9 cellular contexts compared by ENCODE assay signal in the genomic region with DNA sequence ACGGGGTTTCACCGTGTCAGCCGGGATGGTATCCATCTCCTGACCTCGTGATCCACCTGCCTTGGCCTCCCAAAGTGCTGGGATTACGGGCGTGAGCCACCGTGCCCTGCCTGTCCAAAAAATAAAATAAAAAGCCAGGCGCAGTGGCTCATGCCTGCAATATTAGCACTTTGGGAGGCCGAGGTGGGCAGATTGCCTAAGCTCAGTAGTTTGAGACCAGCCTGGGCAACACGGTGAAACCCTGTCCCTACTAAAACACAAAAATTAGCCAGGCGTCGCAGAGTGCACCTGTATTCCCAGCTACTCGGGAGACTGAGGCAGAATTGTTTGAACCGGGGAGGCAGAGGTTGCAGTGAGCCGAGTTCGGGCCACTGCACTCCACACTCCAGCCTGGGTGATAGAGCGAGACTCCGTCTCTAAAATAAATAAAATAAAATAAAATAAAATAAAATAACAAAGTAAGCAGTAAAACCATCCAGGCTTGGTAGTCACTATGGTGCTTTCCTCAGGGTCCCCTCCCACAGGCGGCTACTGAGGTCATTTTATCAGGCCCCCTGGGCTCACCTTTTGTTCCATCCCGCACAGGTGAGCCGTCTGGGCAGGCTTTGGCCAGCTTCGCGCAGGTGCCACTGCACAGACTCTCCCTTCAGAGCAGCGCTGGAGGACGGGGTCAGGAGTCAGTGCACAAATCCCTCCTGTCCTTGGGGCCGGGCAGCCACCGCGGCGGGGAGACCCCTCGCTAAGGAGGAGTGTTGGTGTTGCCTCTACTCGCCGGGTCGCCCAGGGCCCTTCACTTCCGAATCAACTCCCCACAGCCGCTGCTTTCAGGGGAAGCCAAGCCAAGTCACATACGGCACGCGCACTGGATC. TPM values are rescaled to one million over a fixed set of nuclear protein-coding genes. Genes with fewer than 3 reads are reported as not detected.
A peak's percentile ranks its signal among the peaks of the same experiment; 100 is the strongest.
DNase-seq lines count a peak whose midpoint lies in the region; ATAC-seq, FAIRE-seq and TF ChIP-seq lines count a peak whose summit lies in the region.
"Not testable (repeated sequence)": the region's sequence is repeated elsewhere in the genome, so short reads cannot be mapped to it uniquely, and the experiment has no call there.
"Had no signal": no experiment of that assay in that cellular context is flagged by ENCODE, and none has a peak within 500 bp of the region (broad histone marks: within the 10 kb centered on the region; RNA-seq: fewer than 3 reads in every experiment).

No MANE protein-coding gene starts in this region.

- not testable (repeated sequence) for FAIRE-seq in endothelial cell of umbilical vein (lab: Jason Lieb, UNC)

- not testable (repeated sequence) for H2AFZ ChIP-seq in endothelial cell of umbilical vein (ENCODE audit: low read depth, low read length)

- H3K36me3 ChIP-seq in DOHH2 (ENCODE audit: control insufficient read depth, low read length); endothelial cell of umbilical vein (ENCODE audit: control insufficient read depth in 2 of 2, extremely low read depth in 1 of 2, insufficient read depth in 2 of 2, low read length in 2 of 2); mucosa of stomach (ENCODE audit: control insufficient read depth, insufficient read depth, low read length); stomach smooth muscle (ENCODE audit: control insufficient read depth in 2 of 2, insufficient read depth in 2 of 2, low read length in 2 of 2): not testable (repeated sequence)

- not testable (repeated sequence) for H3K4me1 ChIP-seq in DOHH2 (ENCODE audit: control insufficient read depth, low read length); endothelial cell of umbilical vein (ENCODE audit: control insufficient read depth, extremely low read depth, insufficient read depth, low read length); mucosa of stomach (ENCODE audit: control insufficient read depth, insufficient read depth, low read length); stomach smooth muscle (ENCODE audit: control insufficient read depth, insufficient read depth, low read length)

- not testable (repeated sequence) for H3K79me2 ChIP-seq in DOHH2 (ENCODE audit: control insufficient read depth, low read length); endothelial cell of umbilical vein (ENCODE audit: control insufficient read depth, insufficient read depth, low read length)

- CTCF ChIA-PET in activated CD8-positive, alpha-beta memory T cell treated with anti-CD3 and anti-CD28 coated beads, Interleukin-2, amount 10 ng/mL, durations not matched to agents 7 days and 5 days (lab: Charles Lee): interaction anchor here (1.0 kb wide), 2 partner anchors 10 to 21 kb away, joined by 3 read pairs; no protein-coding TSS in a partner anchor
- CTCF ChIA-PET in endothelial cell of umbilical vein (lab: Charles Lee): not testable (repeated sequence)

- H3K27ac Mint-ChIP-seq in activated CD8-positive, alpha-beta memory T cell treated with anti-CD3 and anti-CD28 coated beads, Interleukin-2, amount 10 ng/mL, durations not matched to agents 7 days and 5 days: not testable (repeated sequence)

- not testable (repeated sequence) for H3K27me3 ChIP-seq in DOHH2 (ENCODE audit: control insufficient read depth, low read length); endothelial cell of umbilical vein (ENCODE audit: control insufficient read depth in 2 of 2, insufficient read depth in 2 of 2, low read length in 2 of 2); mucosa of stomach (ENCODE audit: control insufficient read depth, insufficient read depth, low read length); stomach smooth muscle (ENCODE audit: control insufficient read depth in 1 of 2, insufficient read depth in 2 of 2, low read length in 2 of 2)

- not testable (repeated sequence) for H3K27ac ChIP-seq in DOHH2 (ENCODE audit: low read depth, low read length); endothelial cell of umbilical vein (ENCODE audit: insufficient read depth, low read depth, low read length); stomach smooth muscle (ENCODE audit: low read length)

- H3K4me2 ChIP-seq in DOHH2 (ENCODE audit: low read length): peak overlapping the region; percentile 41; the same call in 1 of the 2 replicates
- H3K4me2 ChIP-seq in endothelial cell of umbilical vein (ENCODE audit: insufficient read depth, low read length): not testable (repeated sequence)

- H3K4me1 Mint-ChIP-seq in activated CD8-positive, alpha-beta memory T cell treated with anti-CD3 and anti-CD28 coated beads, Interleukin-2, amount 10 ng/mL, durations not matched to agents 7 days and 5 days: not testable (repeated sequence)

- H3K9ac ChIP-seq in endothelial cell of umbilical vein (replicated peaks; ENCODE audit: extremely low read depth, insufficient read depth, low read length); stomach smooth muscle (ENCODE audit: low read length in 2 of 2): not testable (repeated sequence)
- H3K9ac ChIP-seq in mucosa of stomach (ENCODE audit: low read length): peak overlapping the region; percentile 43

- H3K9me3 Mint-ChIP-seq in activated CD8-positive, alpha-beta memory T cell treated with anti-CD3 and anti-CD28 coated beads, Interleukin-2, amount 10 ng/mL, durations not matched to agents 7 days and 5 days (ENCODE audit: low read depth): not testable (repeated sequence)

- H4K20me1 ChIP-seq in DOHH2 (ENCODE audit: control insufficient read depth, insufficient read depth, low read depth, low read length); endothelial cell of umbilical vein (replicated peaks; ENCODE audit: control insufficient read depth, extremely low read depth, insufficient read depth, low read length): not testable (repeated sequence)

- peak overlapping the region; percentile 28 for H3K4me3 Mint-ChIP-seq in activated CD8-positive, alpha-beta memory T cell treated with anti-CD3 and anti-CD28 coated beads, Interleukin-2, amount 10 ng/mL, durations not matched to agents 7 days and 5 days

- not testable (repeated sequence) for H3K36me3 Mint-ChIP-seq in activated CD8-positive, alpha-beta memory T cell treated with anti-CD3 and anti-CD28 coated beads, Interleukin-2, amount 10 ng/mL, durations not matched to agents 7 days and 5 days

- not testable (repeated sequence) for H3K9me2 ChIP-seq in DOHH2 (replicated peaks; ENCODE audit: control insufficient read depth, low read length)

- TF ChIP-seq CTCF in DOHH2 (IDR thresholded peaks at IDR 0.05; ENCODE audit: low read depth, low read length, poor library complexity, severe bottlenecking); LNCaP clone FGC (IDR thresholded peaks at IDR 0.05; ENCODE audit: control insufficient read depth, extremely low read depth, insufficient read depth); endothelial cell of umbilical vein (IDR thresholded peaks at IDR 0.05; ENCODE audit: extremely low read depth in 1 of 2, insufficient read depth in 1 of 2, low read depth in 1 of 2, low read length in 2 of 2): not testable (repeated sequence)

- H3K9me3 ChIP-seq in DOHH2 (ENCODE audit: control insufficient read depth, insufficient read depth, low read length); endothelial cell of umbilical vein (replicated peaks; ENCODE audit: control insufficient read depth, insufficient read depth, low read length); mucosa of stomach (ENCODE audit: control insufficient read depth, low read length); stomach smooth muscle (ENCODE audit: control insufficient read depth in 2 of 2, low read length in 2 of 2): not testable (repeated sequence)

- dilution Hi-C loops in endothelial cell of umbilical vein (cut with MboI; ENCODE audit: extremely low pct_ligation_motif_present, low sequenced_read_pairs): not testable (repeated sequence)

- peak; percentile 52 for ATAC-seq in GM21367 (IDR thresholded peaks at IDR 0.05; ENCODE audit: unreplicated experiment)
- peak; percentile 49 for ATAC-seq in HG02943 (IDR thresholded peaks at IDR 0.05; ENCODE audit: low read depth, unreplicated experiment)
- peak; percentile 74 for ATAC-seq in activated CD8-positive, alpha-beta memory T cell treated with anti-CD3 and anti-CD28 coated beads, Interleukin-2, amount 10 ng/mL, durations not matched to agents 7 days and 5 days

- POLR2A ChIA-PET in endothelial cell of umbilical vein (lab: Charles Lee): interaction anchor here (1.5 kb wide), 1 partner anchor 10 kb away, joined by 4 read pairs; a partner anchor contains a TSS

- intact Hi-C loops in endothelial cell of umbilical vein (cut with micrococcal nuclease): not testable (repeated sequence)

- DNase-seq in LNCaP clone FGC (ENCODE audit: low read depth); activated CD8-positive, alpha-beta memory T cell treated with anti-CD3 and anti-CD28 coated beads, Interleukin-2, amount 10 ng/mL, durations not matched to agents 7 days and 5 days; endothelial cell of umbilical vein (ENCODE audit: low read depth, low spot score): not testable (repeated sequence)

- not testable (repeated sequence) for H3F3A ChIP-seq in DOHH2 (ENCODE audit: control insufficient read depth, insufficient read depth)

- H3K4me3 ChIP-seq in DOHH2 (ENCODE audit: low read length) (peak overlapping the region; percentile 38; the same call in 1 of the 2 replicates), LNCaP clone FGC (ENCODE audit: low read depth, low read length) (peak overlapping the region; percentile 61), endothelial cell of umbilical vein (replicated peaks in 1 of 3; ENCODE audit: insufficient read depth in 1 of 3, low read depth in 1 of 3, low read length in 3 of 3) (peak overlapping the region in 2 of 3 experiments; percentile 36 to 45), stomach smooth muscle (ENCODE audit: low read length in 2 of 2) (peak overlapping the region; percentile 35 to 60)
- H3K4me3 ChIP-seq in mucosa of stomach (ENCODE audit: low read length): not testable (repeated sequence)

- not testable (repeated sequence) for H3K9me1 ChIP-seq in endothelial cell of umbilical vein (replicated peaks; ENCODE audit: control insufficient read depth, extremely low read depth, insufficient read depth, low read length)

- TSS peak; percentile 22 for BruUV-seq in endothelial cell of umbilical vein (replicated peaks; lab: Mats Ljungman, UMichigan)

- not testable (repeated sequence) for H3K27me3 Mint-ChIP-seq in activated CD8-positive, alpha-beta memory T cell treated with anti-CD3 and anti-CD28 coated beads, Interleukin-2, amount 10 ng/mL, durations not matched to agents 7 days and 5 days

- TF ChIP-seq POLR2A in endothelial cell of umbilical vein (IDR thresholded peaks at IDR 0.05; ENCODE audit: low read depth, low read length): not testable (repeated sequence)

RNA-seq across cellular contexts. Expression of a gene that starts 10.3 kb away (rescaled TPM):
- total RNA-seq in activated CD8-positive, alpha-beta memory T cell treated with anti-CD3 and anti-CD28 coated beads, Interleukin-2, amount 10 ng/mL, durations not matched to agents 7 days and 5 days: 1,000 to 10,000 TPM in 1 of 2 experiments, 100 to 1,000 TPM in 1; 811 to 1,007 TPM
- 969 and 993 TPM in 2 replicates for total RNA-seq in endothelial cell of umbilical vein
- 197 and 348 TPM in 2 replicates for polyA plus RNA-seq in endothelial cell of umbilical vein
- 194 and 211 TPM in 2 replicates for polyA plus RNA-seq in endothelial cell of umbilical vein (2011; cell fraction: cytosol; rRNA removed)
- 1,780 and 2,211 TPM in 2 replicates for polyA plus RNA-seq in endothelial cell of umbilical vein (2011; cell fraction: nucleus; rRNA removed)
- 429 and 572 TPM in 2 replicates for polyA plus RNA-seq in endothelial cell of umbilical vein (2012)
- polyA minus RNA-seq in endothelial cell of umbilical vein: 804 and 1,117 TPM in 2 replicates
- 519 TPM for polyA minus RNA-seq in endothelial cell of umbilical vein (2011; cell fraction: cytosol; rRNA and poly(A)+ RNA removed)
- 1,579 and 2,590 TPM in 2 replicates for polyA minus RNA-seq in endothelial cell of umbilical vein (2011; cell fraction: nucleus; rRNA and poly(A)+ RNA removed)

RNA-seq across cellular contexts. Expression of a gene that starts 47.1 kb away (rescaled TPM):
- total RNA-seq in activated CD8-positive, alpha-beta memory T cell treated with anti-CD3 and anti-CD28 coated beads, Interleukin-2, amount 10 ng/mL, durations not matched to agents 7 days and 5 days: under 1 TPM in 1 of 2 experiments, not detected in 1; 0.59 TPM
- not detected in 2 replicates for total RNA-seq in endothelial cell of umbilical vein
- polyA plus RNA-seq in endothelial cell of umbilical vein: not detected in 2 replicates
- polyA plus RNA-seq in endothelial cell of umbilical vein (2011; cell fraction: cytosol; rRNA removed): not detected in 2 replicates
- polyA plus RNA-seq in endothelial cell of umbilical vein (2011; cell fraction: nucleus; rRNA removed): not detected in 2 replicates
- polyA plus RNA-seq in endothelial cell of umbilical vein (2012): 0.29 TPM in 1 of 2 replicates, not detected in the other
- not detected in 2 replicates for polyA minus RNA-seq in endothelial cell of umbilical vein
- polyA minus RNA-seq in endothelial cell of umbilical vein (2011; cell fraction: cytosol; rRNA and poly(A)+ RNA removed): not detected
- not detected in 2 replicates for polyA minus RNA-seq in endothelial cell of umbilical vein (2011; cell fraction: nucleus; rRNA and poly(A)+ RNA removed)
- total RNA-seq: LHCN-M2 had no signal
